In the genomic region with DNA sequence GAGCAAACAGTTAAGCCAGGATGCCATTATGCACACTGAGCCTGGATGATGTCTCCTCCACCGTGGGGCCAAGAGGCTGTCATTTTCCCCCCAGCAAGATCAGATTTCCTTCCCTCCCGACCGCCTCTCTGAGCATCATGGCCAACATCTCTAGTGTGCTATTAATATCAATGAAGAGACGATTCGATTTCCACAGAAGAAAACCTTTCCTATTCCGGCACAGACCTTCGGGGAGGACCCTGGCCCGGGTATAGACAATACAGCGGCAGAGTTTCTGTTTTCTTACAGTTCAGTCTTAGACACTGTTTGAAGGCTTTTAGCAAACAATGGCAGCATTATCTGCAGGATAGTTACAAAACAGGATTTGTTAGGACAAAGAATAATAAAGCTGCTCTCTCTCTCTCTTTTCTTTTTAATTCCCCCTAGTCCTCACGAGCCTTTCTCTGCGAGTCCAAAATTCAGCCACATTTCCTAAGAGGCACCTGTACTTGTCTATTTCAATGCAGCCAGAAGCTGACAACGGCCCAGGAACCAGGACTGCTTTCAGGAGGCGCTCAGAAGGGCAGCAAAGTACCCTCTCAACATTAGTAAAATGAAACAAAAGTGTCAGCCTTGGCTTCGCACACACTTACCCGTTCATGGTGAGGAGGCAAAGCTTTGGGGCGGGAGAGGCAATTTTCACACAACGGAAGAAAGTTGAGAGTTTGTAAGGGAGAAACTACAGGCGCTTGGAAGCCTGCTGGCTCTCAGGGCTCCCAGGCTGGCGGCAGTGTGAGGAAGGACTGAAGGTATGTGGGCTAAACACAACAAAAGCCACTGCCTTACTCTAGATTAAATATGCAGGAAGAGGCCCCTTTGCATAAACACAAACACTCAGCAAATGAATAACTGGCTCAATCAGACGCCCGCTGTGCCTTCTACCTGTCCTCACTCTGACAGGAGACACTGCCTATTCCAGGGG, we compare ENCODE assay signal across 8 cellular contexts.
A peak's percentile ranks its signal among the peaks of the same experiment; 100 is the strongest.
DNase-seq lines count a peak whose midpoint lies in the region; ATAC-seq and TF ChIP-seq lines count a peak whose summit lies in the region.

No MANE protein-coding gene starts in this region.

- peak overlapping the region; percentile 90 for H3K4me2 ChIP-seq in OCI-LY1 (ENCODE audit: low read length)
- H3K4me2 ChIP-seq in skeletal muscle satellite cell (ENCODE audit: low read length), result peak overlapping the region; percentile 81

- intact Hi-C loops in Caco-2 (cut with micrococcal nuclease; ENCODE audit: unreplicated experiment), result loop anchor here (1.0 to 5.0 kb wide), 6 partner anchors 51 to 347 kb away; no protein-coding TSS in a partner anchor
- intact Hi-C loops in MCF 10A (cut with micrococcal nuclease), result loop anchor here (2.0 kb wide), 1 partner anchor 589 kb away; no protein-coding TSS in a partner anchor

- peaks cover 74% of the 10 kb centered on the region for H3K79me2 ChIP-seq in OCI-LY1 (ENCODE audit: insufficient read depth, low read length)

- TF ChIP-seq CTCF in Caco-2 (IDR thresholded peaks at IDR 0.05; ENCODE audit: insufficient read depth in 1 of 2, low read depth in 1 of 2, low read length in 1 of 2, severe bottlenecking in 1 of 2, unreplicated experiment in 1 of 2), result no peak
- no peak for TF ChIP-seq CTCF in OCI-LY1 (IDR thresholded peaks at IDR 0.05; ENCODE audit: low read length)
- TF ChIP-seq CTCF in MCF 10A (IDR thresholded peaks at IDR 0.05; ENCODE audit: unreplicated experiment), result no peak

- BruUV-seq in Caco-2 (replicated peaks; lab: Mats Ljungman, UMichigan) (no TSS peak), MCF 10A (replicated peaks; lab: Mats Ljungman, UMichigan) (no TSS peak)

- CTCF ChIA-PET in Caco-2 (lab: Charles Lee), result no interaction called here
- CTCF ChIA-PET in MCF 10A (lab: Yijun Ruan, JAX), result no interaction called here

- H3K4me1 Mint-ChIP-seq in Caco-2 (ENCODE audit: low read depth, unreplicated experiment), result peaks cover 36% of the 10 kb centered on the region
- H3K4me1 Mint-ChIP-seq in MCF 10A (ENCODE audit: insufficient read depth, unreplicated experiment), result peaks cover 13% of the 10 kb centered on the region

- ATAC-seq in HG02973 (IDR thresholded peaks at IDR 0.05; ENCODE audit: unreplicated experiment) (no peak), GM19395 (IDR thresholded peaks at IDR 0.05; ENCODE audit: unreplicated experiment) (no peak)

- H3K9me3 Mint-ChIP-seq in Caco-2 (ENCODE audit: unreplicated experiment) (no peaks in the 10 kb centered on the region), MCF 10A (ENCODE audit: unreplicated experiment) (no peaks in the 10 kb centered on the region)

- peak overlapping the region; percentile 82 for H3K27ac ChIP-seq in OCI-LY1 (ENCODE audit: low read depth, low read length, poor library complexity, severe bottlenecking)

- peaks cover 5% of the 10 kb centered on the region for H3K36me3 Mint-ChIP-seq in Caco-2 (ENCODE audit: insufficient read depth, unreplicated experiment)
- H3K36me3 Mint-ChIP-seq in MCF 10A (ENCODE audit: insufficient read depth, unreplicated experiment), result no peaks in the 10 kb centered on the region

- H3K36me3 ChIP-seq in Caco-2 (ENCODE audit: control insufficient read depth, insufficient read depth, low read length) (no peaks in the 10 kb centered on the region), OCI-LY1 (ENCODE audit: insufficient read depth, low read length) (peaks cover 10% of the 10 kb centered on the region; the same call in 1 of the 2 replicates), skeletal muscle satellite cell (ENCODE audit: insufficient read depth, low read length) (no peaks in the 10 kb centered on the region)

- H3K9me2 ChIP-seq in OCI-LY1 (ENCODE audit: low read depth, low read length), result no peaks in the 10 kb centered on the region

- H3K9me3 ChIP-seq in Caco-2 (no peaks in the 10 kb centered on the region), OCI-LY1 (ENCODE audit: low read length) (no peaks in the 10 kb centered on the region), skeletal muscle satellite cell (replicated peaks; ENCODE audit: low read length) (no peaks in the 10 kb centered on the region)

- no peaks in the 10 kb centered on the region for H3K27me3 ChIP-seq in Caco-2 (replicated peaks; ENCODE audit: control insufficient read depth, insufficient read depth, low read length)
- H3K27me3 ChIP-seq in OCI-LY1 (ENCODE audit: insufficient read depth, low read length), result no peaks in the 10 kb centered on the region
- no peaks in the 10 kb centered on the region for H3K27me3 ChIP-seq in skeletal muscle satellite cell (ENCODE audit: control insufficient read depth, insufficient read depth, low read length)

- H3K4me3 ChIP-seq in Caco-2 (ENCODE audit: low read depth, low read length), result peak overlapping the region; percentile 47
- peak overlapping the region; percentile 68 for H3K4me3 ChIP-seq in OCI-LY1 (ENCODE audit: low read depth, low read length, poor library complexity, severe bottlenecking)
- H3K4me3 ChIP-seq in skeletal muscle satellite cell (ENCODE audit: low read length), result peak overlapping the region; percentile 57

- POLR2A ChIA-PET in Caco-2 (lab: Charles Lee) (no interaction called here), MCF 10A (lab: Yijun Ruan, JAX) (interaction anchor here (0.7 to 1.4 kb wide), 2 partner anchors 16 to 64 kb away, joined by 3 read pairs; no protein-coding TSS in a partner anchor)

- H3F3A ChIP-seq in OCI-LY1 (ENCODE audit: insufficient read depth, low read length), result no peaks in the 10 kb centered on the region

- H3K4me3 Mint-ChIP-seq in Caco-2 (ENCODE audit: unreplicated experiment), result peak overlapping the region; percentile 93
- H3K4me3 Mint-ChIP-seq in MCF 10A (ENCODE audit: unreplicated experiment), result peak overlapping the region; percentile 53

- no peaks in the 10 kb centered on the region for H4K20me1 ChIP-seq in OCI-LY1 (ENCODE audit: insufficient read depth, low read length)

- peaks cover 26% of the 10 kb centered on the region for H3K4me1 ChIP-seq in Caco-2
- H3K4me1 ChIP-seq in OCI-LY1 (ENCODE audit: insufficient read depth, low read length, severe bottlenecking), result peaks cover 98% of the 10 kb centered on the region
- peaks cover 31% of the 10 kb centered on the region for H3K4me1 ChIP-seq in skeletal muscle satellite cell (ENCODE audit: control insufficient read depth, insufficient read depth, low read length)

- peak overlapping the region; percentile 91 for H3K27ac Mint-ChIP-seq in Caco-2 (ENCODE audit: unreplicated experiment)
- H3K27ac Mint-ChIP-seq in MCF 10A (ENCODE audit: low read depth, unreplicated experiment), result peak overlapping the region; percentile 34

- peak overlapping the region; percentile 70 for H3K9ac ChIP-seq in OCI-LY1 (ENCODE audit: low read length)
- peak overlapping the region; percentile 52 for H3K9ac ChIP-seq in skeletal muscle satellite cell (ENCODE audit: low read depth, low read length)

- H3K27me3 Mint-ChIP-seq in Caco-2 (ENCODE audit: insufficient read depth, unreplicated experiment), result no peaks in the 10 kb centered on the region
- no peaks in the 10 kb centered on the region for H3K27me3 Mint-ChIP-seq in MCF 10A (ENCODE audit: insufficient read depth, unreplicated experiment)

- no peak overlapping the region for H2AFZ ChIP-seq in OCI-LY1 (ENCODE audit: low read length)

- peak; percentile 36 to 41 for DNase-seq in Caco-2
- DNase-seq in MCF 10A (ENCODE audit: unreplicated experiment), result no peak
- peak; percentile 67 for DNase-seq in iris pigment epithelial cell (ENCODE audit: low read depth)
- no peak for DNase-seq in DMS153 (lab: John Stamatoyannopoulos, UW)

Comparison
In these comparisons a context has a peak if more than half of its experiments do, and no peak if none do; other contexts are left out.
1. DNase-seq: peak in Caco-2 (2 of 2) and iris pigment epithelial cell (single experiment); none in MCF 10A (single experiment) and DMS153 (single experiment).
2. Peak in every context shown above with its lines, with median percentiles within 50 percentile points of each other: H3K4me3 ChIP-seq.